Comparison of ENCODE assay signal across 28 cellular contexts in the genomic region with DNA sequence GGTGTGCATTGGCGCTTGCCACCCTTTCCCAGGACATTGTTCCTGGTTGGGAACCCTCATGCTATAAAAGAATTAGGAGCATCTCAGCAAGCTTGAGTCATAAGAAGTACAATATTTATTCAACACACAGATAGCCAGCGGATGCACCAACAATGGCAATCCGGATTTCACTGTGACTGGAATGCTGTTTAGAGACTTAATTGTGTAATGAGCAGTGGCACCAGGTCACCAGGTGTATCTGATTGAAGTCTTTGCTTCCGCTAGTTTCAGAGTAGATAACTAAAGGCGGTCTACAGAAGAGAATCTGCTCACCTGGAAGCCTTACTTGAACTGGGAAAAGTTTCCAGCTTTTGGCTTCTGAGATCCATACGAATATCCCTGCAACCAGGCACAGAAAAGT.
"Had no signal": no experiment of that assay in that cellular context is flagged by ENCODE, and none has a peak within 500 bp of the region (broad histone marks: within the 10 kb centered on the region; RNA-seq: fewer than 3 reads in every experiment).

No MANE protein-coding gene starts in this region.

- H3K4me3 ChIP-seq: coronary artery, dorsolateral prefrontal cortex, esophagus muscularis mucosa, gastrocnemius medialis, heart right ventricle had no signal

- H3K27me3 ChIP-seq: brain microvascular endothelial cell, dorsolateral prefrontal cortex, esophagus muscularis mucosa, foreskin keratinocyte, gastrocnemius medialis, heart right ventricle had no signal

- H3K27ac ChIP-seq: brain microvascular endothelial cell, coronary artery, dorsolateral prefrontal cortex, esophagus muscularis mucosa, foreskin keratinocyte, gastrocnemius medialis, heart right ventricle had no signal

- H3K9me3 ChIP-seq: esophagus muscularis mucosa, gastrocnemius medialis had no signal

- DNase-seq: activated CD4-positive, alpha-beta memory T cell treated with anti-CD3 and anti-CD28 coated beads, Interleukin-2, amount 10 ng/mL, durations not matched to agents 7 days and 5 days; activated CD4-positive, alpha-beta T cell treated with anti-CD3 and anti-CD28 coated beads for 1 hour; activated CD4-positive, alpha-beta T cell treated with anti-CD3 and anti-CD28 coated beads for 4 hours; activated CD4-positive, alpha-beta T cell treated with anti-CD3 and anti-CD28 coated beads, Interleukin-2, amount 10 ng/mL, durations not matched to agents 7 days and 5 days; activated CD4-positive, alpha-beta T cell treated with anti-CD3 and anti-CD28 coated beads, Interleukin-2, amount 50 U/mL, for 4 hours; activated CD8-positive, alpha-beta memory T cell treated with anti-CD3 and anti-CD28 coated beads, Interleukin-2, amount 50 U/mL, for 48 hours; activated gamma-delta T cell; activated naive CD4-positive, alpha-beta T cell; activated naive CD4-positive, alpha-beta T cell treated with anti-CD3 and anti-CD28 coated beads, Interleukin-2, amount 10 ng/mL, durations not matched to agents 7 days and 5 days; activated naive CD8-positive, alpha-beta T cell treated with anti-CD3 and anti-CD28 coated beads, Interleukin-2, amount 10 ng/mL, durations not matched to agents 7 days and 5 days; activated T-cell treated with anti-CD3 and anti-CD28 coated beads for 4 hours; activated T-cell treated with anti-CD3 and anti-CD28 coated beads, Interleukin-2, amount 50 U/mL, for 24 hours; activated T-cell treated with anti-CD3 and anti-CD28 coated beads, Interleukin-2, amount 50 U/mL, for 72 hours; amniotic stem cell; anterior cingulate cortex; brain microvascular endothelial cell; dorsolateral prefrontal cortex; effector memory CD4-positive, alpha-beta T cell; erythroblast; foreskin keratinocyte; gastrocnemius medialis; heart right ventricle; T-helper 2 cell had no signal

- H3K27ac Mint-ChIP-seq: activated CD4-positive, alpha-beta memory T cell treated with anti-CD3 and anti-CD28 coated beads, Interleukin-2, amount 10 ng/mL, durations not matched to agents 7 days and 5 days; activated CD4-positive, alpha-beta T cell treated with anti-CD3 and anti-CD28 coated beads, Interleukin-2, amount 10 ng/mL, durations not matched to agents 7 days and 5 days; activated naive CD4-positive, alpha-beta T cell treated with anti-CD3 and anti-CD28 coated beads, Interleukin-2, amount 10 ng/mL, durations not matched to agents 7 days and 5 days; activated naive CD4-positive, alpha-beta T cell treated with anti-CD3 and anti-CD28 coated beads, Interleukin-2, amount 50 U/mL, for 72 hours; activated naive CD8-positive, alpha-beta T cell treated with anti-CD3 and anti-CD28 coated beads, Interleukin-2, amount 10 ng/mL, durations not matched to agents 7 days and 5 days; activated T-cell treated with anti-CD3 and anti-CD28 coated beads, Interleukin-2, amount 50 U/mL, for 24 hours; activated T-cell treated with anti-CD3 and anti-CD28 coated beads, Interleukin-2, amount 50 U/mL, for 72 hours; dendritic cell treated with granulocyte-macrophage colony-stimulating factor and Interleukin-4, amounts not matched to agents 40 ng/mL and 50 ng/mL, for 4 days had no signal

- H3K4me1 Mint-ChIP-seq: activated CD4-positive, alpha-beta memory T cell treated with anti-CD3 and anti-CD28 coated beads, Interleukin-2, amount 10 ng/mL, durations not matched to agents 7 days and 5 days; activated CD4-positive, alpha-beta T cell treated with anti-CD3 and anti-CD28 coated beads, Interleukin-2, amount 10 ng/mL, durations not matched to agents 7 days and 5 days; activated naive CD4-positive, alpha-beta T cell treated with anti-CD3 and anti-CD28 coated beads, Interleukin-2, amount 10 ng/mL, durations not matched to agents 7 days and 5 days; activated naive CD8-positive, alpha-beta T cell treated with anti-CD3 and anti-CD28 coated beads, Interleukin-2, amount 10 ng/mL, durations not matched to agents 7 days and 5 days; central memory CD8-positive, alpha-beta T cell had no signal

- H3K4me3 Mint-ChIP-seq: activated CD4-positive, alpha-beta memory T cell treated with anti-CD3 and anti-CD28 coated beads, Interleukin-2, amount 10 ng/mL, durations not matched to agents 7 days and 5 days; activated CD4-positive, alpha-beta T cell treated with anti-CD3 and anti-CD28 coated beads, Interleukin-2, amount 10 ng/mL, durations not matched to agents 7 days and 5 days; activated naive CD4-positive, alpha-beta T cell treated with anti-CD3 and anti-CD28 coated beads, Interleukin-2, amount 10 ng/mL, durations not matched to agents 7 days and 5 days; activated naive CD8-positive, alpha-beta T cell treated with anti-CD3 and anti-CD28 coated beads, Interleukin-2, amount 10 ng/mL, durations not matched to agents 7 days and 5 days; activated T-cell treated with anti-CD3 and anti-CD28 coated beads, Interleukin-2, amount 50 U/mL, for 24 hours; activated T-cell treated with anti-CD3 and anti-CD28 coated beads, Interleukin-2, amount 50 U/mL, for 72 hours; central memory CD8-positive, alpha-beta T cell; dendritic cell treated with granulocyte-macrophage colony-stimulating factor and Interleukin-4, amounts not matched to agents 40 ng/mL and 50 ng/mL, for 4 days had no signal

- H3K36me3 Mint-ChIP-seq: activated naive CD4-positive, alpha-beta T cell treated with anti-CD3 and anti-CD28 coated beads, Interleukin-2, amount 10 ng/mL, durations not matched to agents 7 days and 5 days; activated naive CD8-positive, alpha-beta T cell treated with anti-CD3 and anti-CD28 coated beads, Interleukin-2, amount 10 ng/mL, durations not matched to agents 7 days and 5 days had no signal

- H3K9me3 Mint-ChIP-seq: activated CD4-positive, alpha-beta T cell treated with anti-CD3 and anti-CD28 coated beads, Interleukin-2, amount 10 ng/mL, durations not matched to agents 7 days and 5 days; activated naive CD8-positive, alpha-beta T cell treated with anti-CD3 and anti-CD28 coated beads, Interleukin-2, amount 10 ng/mL, durations not matched to agents 7 days and 5 days had no signal

- H3K4me1 ChIP-seq: esophagus muscularis mucosa, foreskin keratinocyte, gastrocnemius medialis, heart right ventricle had no signal

- H3K36me3 ChIP-seq: brain microvascular endothelial cell, esophagus muscularis mucosa, gastrocnemius medialis, heart right ventricle had no signal

- H3K27me3 Mint-ChIP-seq: activated CD4-positive, alpha-beta memory T cell treated with anti-CD3 and anti-CD28 coated beads, Interleukin-2, amount 10 ng/mL, durations not matched to agents 7 days and 5 days; activated CD4-positive, alpha-beta T cell treated with anti-CD3 and anti-CD28 coated beads, Interleukin-2, amount 10 ng/mL, durations not matched to agents 7 days and 5 days; activated naive CD4-positive, alpha-beta T cell treated with anti-CD3 and anti-CD28 coated beads, Interleukin-2, amount 10 ng/mL, durations not matched to agents 7 days and 5 days; activated naive CD8-positive, alpha-beta T cell treated with anti-CD3 and anti-CD28 coated beads, Interleukin-2, amount 10 ng/mL, durations not matched to agents 7 days and 5 days; activated T-cell treated with anti-CD3 and anti-CD28 coated beads, Interleukin-2, amount 50 U/mL, for 24 hours; central memory CD8-positive, alpha-beta T cell; dendritic cell treated with granulocyte-macrophage colony-stimulating factor and Interleukin-4, amounts not matched to agents 40 ng/mL and 50 ng/mL, for 4 days had no signal

- ATAC-seq: activated naive CD4-positive, alpha-beta T cell treated with anti-CD3 and anti-CD28 coated beads, Interleukin-2, amount 50 U/mL, for 72 hours; activated T-cell treated with anti-CD3 and anti-CD28 coated beads, Interleukin-2, amount 50 U/mL, for 72 hours; foreskin keratinocyte; gastrocnemius medialis; heart right ventricle had no signal
